ENCODE assay signal across 19 cellular contexts in genomic region chr1:186499571-186499970, GRCh38. TPM values are rescaled to one million over a fixed set of nuclear protein-coding genes. Genes with fewer than 3 reads are reported as not detected.
"Had no signal": no experiment of that assay in that cellular context is flagged by ENCODE, and none has a peak within 500 bp of the region (broad histone marks: within the 10 kb centered on the region; RNA-seq: fewer than 3 reads in every experiment).

No MANE protein-coding gene starts in this region.

- H3K27me3 ChIP-seq: cardiac muscle cell, right lobe of liver, transverse colon had no signal

- H3K27ac ChIP-seq: cardiac muscle cell, prostate gland, right lobe of liver, transverse colon had no signal

- DNase-seq: activated CD4-positive, alpha-beta T cell treated with anti-CD3 and anti-CD28 coated beads, Interleukin-2, amount 50 U/mL, for 4 hours; activated CD4-positive, CD25-positive, alpha-beta regulatory T cell treated with anti-CD3 and anti-CD28 coated beads, Interleukin-2, amount 50 U/mL, for 72 hours; activated effector memory CD4-positive, alpha-beta T cell treated with Interleukin-2 at 50 U/mL for 16 hours; activated T-cell treated with anti-CD3 and anti-CD28 coated beads, Interleukin-2, amount 50 U/mL, for 1 hour; anterior cingulate cortex; naive thymus-derived CD4-positive, alpha-beta T cell; right lobe of liver; stimulated activated CD4-positive, alpha-beta T cell treated with anti-CD3 and anti-CD28 coated beads, Interleukin-2, amount 100 ng/mL, for 24 hours; stimulated activated naive CD4-positive, alpha-beta T cell; substantia nigra; transverse colon had no signal

- H3K9me3 ChIP-seq: prostate gland, right lobe of liver, transverse colon had no signal

- H3K4me3 Mint-ChIP-seq: activated naive CD8-positive, alpha-beta T cell; naive thymus-derived CD4-positive, alpha-beta T cell had no signal

- H3K27ac Mint-ChIP-seq: activated naive CD8-positive, alpha-beta T cell; naive thymus-derived CD4-positive, alpha-beta T cell had no signal

- H3K27me3 Mint-ChIP-seq: activated naive CD8-positive, alpha-beta T cell; naive thymus-derived CD4-positive, alpha-beta T cell had no signal

- ATAC-seq: naive thymus-derived CD4-positive, alpha-beta T cell; right lobe of liver had no signal

- H3K4me3 ChIP-seq: cardiac muscle cell, prostate gland, right lobe of liver, transverse colon had no signal

- H3K36me3 ChIP-seq: cardiac muscle cell, prostate gland, right lobe of liver, transverse colon had no signal

- H3K4me1 Mint-ChIP-seq: naive thymus-derived CD4-positive, alpha-beta T cell had no signal

- H3K4me1 ChIP-seq: prostate gland, right lobe of liver, transverse colon had no signal

RNA-seq across cellular contexts. Expression of gene PDC, which starts 38.7 kb away (rescaled TPM):
- total RNA-seq: cardiac muscle cell; fibroblast of lung; kidney epithelial cell; liver; mononuclear cell; naive thymus-derived CD4-positive, alpha-beta T cell; prostate gland; right lobe of liver; T-helper 2 cell treated with Interferon-gamma antibody and Interleukin-4, amounts not matched to agents 100 ng/mL and 5 ng/mL, for 36 hours; transverse colon had no signal
- polyA plus RNA-seq: cardiac muscle cell; fibroblast of lung; naive thymus-derived CD4-positive, alpha-beta T cell had no signal
